In the genomic region with DNA sequence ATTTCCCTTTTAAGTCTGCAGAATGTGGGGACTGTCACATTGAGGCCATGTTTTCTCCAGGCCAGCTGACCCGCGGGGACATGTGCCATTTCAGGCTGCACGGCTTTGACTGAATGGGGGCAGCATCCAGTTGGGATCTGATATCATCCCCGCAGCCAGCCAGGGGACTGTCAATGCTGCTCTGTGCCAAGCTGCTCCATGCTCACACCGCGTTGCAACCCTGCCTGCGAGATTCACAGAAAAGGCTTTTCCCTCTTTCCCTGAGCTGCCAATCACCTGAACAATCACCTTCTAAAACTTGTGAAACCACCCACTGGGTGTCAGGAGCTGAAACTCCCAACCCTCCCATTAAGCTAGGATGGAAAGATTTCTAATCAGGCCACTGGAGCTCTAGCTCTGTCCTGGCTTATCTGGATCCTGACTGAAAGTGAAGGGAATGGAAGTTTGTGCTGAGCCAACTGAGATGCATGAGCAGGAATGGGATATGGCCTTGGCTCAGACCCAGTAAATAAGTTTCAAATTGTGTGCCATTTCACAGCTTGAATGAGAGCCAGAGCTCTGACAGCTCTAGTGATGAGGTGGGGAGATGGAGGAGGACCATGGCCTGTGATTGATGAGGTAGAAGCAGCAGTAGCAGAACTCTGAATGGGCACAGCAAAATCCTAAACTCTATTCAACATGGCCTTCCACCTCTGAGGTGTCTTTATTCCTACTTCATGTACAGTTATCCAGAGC, we compare ENCODE assay signal across 1 cellular context.
A peak's percentile ranks its signal among the peaks of the same experiment; 100 is the strongest.
TF ChIP-seq lines count a peak whose summit lies in the region.

No MANE protein-coding gene starts in this region.

TF ChIP-seq in K562, 482 proteins besides CTCF, POLR2A, EP300 and RAD21 (continued from another document):
- TF ChIP-seq, protein P1, sequence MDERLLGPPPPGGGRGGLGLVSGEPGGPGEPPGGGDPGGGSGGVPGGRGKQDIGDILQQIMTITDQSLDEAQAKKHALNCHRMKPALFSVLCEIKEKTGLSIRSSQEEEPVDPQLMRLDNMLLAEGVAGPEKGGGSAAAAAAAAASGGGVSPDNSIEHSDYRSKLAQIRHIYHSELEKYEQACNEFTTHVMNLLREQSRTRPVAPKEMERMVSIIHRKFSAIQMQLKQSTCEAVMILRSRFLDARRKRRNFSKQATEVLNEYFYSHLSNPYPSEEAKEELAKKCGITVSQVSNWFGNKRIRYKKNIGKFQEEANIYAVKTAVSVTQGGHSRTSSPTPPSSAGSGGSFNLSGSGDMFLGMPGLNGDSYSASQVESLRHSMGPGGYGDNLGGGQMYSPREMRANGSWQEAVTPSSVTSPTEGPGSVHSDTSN (CRISPR knock-in tag; IDR thresholded peaks at IDR 0.05; ENCODE audit: low read depth), result no peak
- TF ChIP-seq, protein P1 (tag; conservative IDR thresholded peaks at IDR 0.05; ENCODE audit: low read depth), result peak; percentile 51
- TF ChIP-seq RBFOX2 (IDR thresholded peaks at IDR 0.05; ENCODE audit: low read depth, low read length) (no peak), ZFPM2 (CRISPR knock-in tag; IDR thresholded peaks at IDR 0.05) (no peak), CBFA2T3 (IDR thresholded peaks at IDR 0.05) (no peak), KLF1 (tag; IDR thresholded peaks at IDR 0.05) (no peak), EGR1 (conservative IDR thresholded peaks at IDR 0.05) (no peak), MEIS2 (IDR thresholded peaks at IDR 0.05; ENCODE audit: partially characterized antibody) (peak; percentile 14), GTF2A2 (tag; IDR thresholded peaks at IDR 0.05) (no peak)
- TF ChIP-seq, protein P2, sequence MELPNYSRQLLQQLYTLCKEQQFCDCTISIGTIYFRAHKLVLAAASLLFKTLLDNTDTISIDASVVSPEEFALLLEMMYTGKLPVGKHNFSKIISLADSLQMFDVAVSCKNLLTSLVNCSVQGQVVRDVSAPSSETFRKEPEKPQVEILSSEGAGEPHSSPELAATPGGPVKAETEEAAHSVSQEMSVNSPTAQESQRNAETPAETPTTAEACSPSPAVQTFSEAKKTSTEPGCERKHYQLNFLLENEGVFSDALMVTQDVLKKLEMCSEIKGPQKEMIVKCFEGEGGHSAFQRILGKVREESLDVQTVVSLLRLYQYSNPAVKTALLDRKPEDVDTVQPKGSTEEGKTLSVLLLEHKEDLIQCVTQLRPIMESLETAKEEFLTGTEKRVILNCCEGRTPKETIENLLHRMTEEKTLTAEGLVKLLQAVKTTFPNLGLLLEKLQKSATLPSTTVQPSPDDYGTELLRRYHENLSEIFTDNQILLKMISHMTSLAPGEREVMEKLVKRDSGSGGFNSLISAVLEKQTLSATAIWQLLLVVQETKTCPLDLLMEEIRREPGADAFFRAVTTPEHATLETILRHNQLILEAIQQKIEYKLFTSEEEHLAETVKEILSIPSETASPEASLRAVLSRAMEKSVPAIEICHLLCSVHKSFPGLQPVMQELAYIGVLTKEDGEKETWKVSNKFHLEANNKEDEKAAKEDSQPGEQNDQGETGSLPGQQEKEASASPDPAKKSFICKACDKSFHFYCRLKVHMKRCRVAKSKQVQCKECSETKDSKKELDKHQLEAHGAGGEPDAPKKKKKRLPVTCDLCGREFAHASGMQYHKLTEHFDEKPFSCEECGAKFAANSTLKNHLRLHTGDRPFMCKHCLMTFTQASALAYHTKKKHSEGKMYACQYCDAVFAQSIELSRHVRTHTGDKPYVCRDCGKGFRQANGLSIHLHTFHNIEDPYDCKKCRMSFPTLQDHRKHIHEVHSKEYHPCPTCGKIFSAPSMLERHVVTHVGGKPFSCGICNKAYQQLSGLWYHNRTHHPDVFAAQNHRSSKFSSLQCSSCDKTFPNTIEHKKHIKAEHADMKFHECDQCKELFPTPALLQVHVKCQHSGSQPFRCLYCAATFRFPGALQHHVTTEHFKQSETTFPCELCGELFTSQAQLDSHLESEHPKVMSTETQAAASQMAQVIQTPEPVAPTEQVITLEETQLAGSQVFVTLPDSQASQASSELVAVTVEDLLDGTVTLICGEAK (IDR thresholded peaks at IDR 0.05), result no peak
- TF ChIP-seq, protein P2 (CRISPR knock-in tag; IDR thresholded peaks at IDR 0.05), result no peak
- TF ChIP-seq, protein P3, sequence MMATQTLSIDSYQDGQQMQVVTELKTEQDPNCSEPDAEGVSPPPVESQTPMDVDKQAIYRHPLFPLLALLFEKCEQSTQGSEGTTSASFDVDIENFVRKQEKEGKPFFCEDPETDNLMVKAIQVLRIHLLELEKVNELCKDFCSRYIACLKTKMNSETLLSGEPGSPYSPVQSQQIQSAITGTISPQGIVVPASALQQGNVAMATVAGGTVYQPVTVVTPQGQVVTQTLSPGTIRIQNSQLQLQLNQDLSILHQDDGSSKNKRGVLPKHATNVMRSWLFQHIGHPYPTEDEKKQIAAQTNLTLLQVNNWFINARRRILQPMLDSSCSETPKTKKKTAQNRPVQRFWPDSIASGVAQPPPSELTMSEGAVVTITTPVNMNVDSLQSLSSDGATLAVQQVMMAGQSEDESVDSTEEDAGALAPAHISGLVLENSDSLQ (IDR thresholded peaks at IDR 0.05), result peak; percentile 55
